In genomic region chr1:40848530-40849189, GRCh38 we compare ENCODE assay signal across 8 cellular contexts. TPM values are rescaled to one million over a fixed set of nuclear protein-coding genes. Genes with fewer than 3 reads are reported as not detected.
A peak's percentile ranks its signal among the peaks of the same experiment; 100 is the strongest.
DNase-seq lines count a peak whose midpoint lies in the region; ATAC-seq and TF ChIP-seq lines count a peak whose summit lies in the region.

No MANE protein-coding gene starts in this region.

- TF ChIP-seq EP300 in ovary (IDR thresholded peaks at IDR 0.05), result no peak

- CTCF ChIA-PET in activated CD8-positive, alpha-beta T cell treated with anti-CD3 and anti-CD28 coated beads for 36 hours (lab: Charles Lee), result interaction anchor here (1.0 to 5.9 kb wide), 15 partner anchors 12 to 236 kb away, joined by 3 to 169 read pairs (median 5); partner anchors contain the start of gene CITED4
- CTCF ChIA-PET in activated CD8-positive, alpha-beta T cell treated with anti-CD3 and anti-CD28 coated beads, Interleukin-2, amount 10 ng/mL, durations not matched to agents 7 days and 5 days (lab: Charles Lee), result interaction anchor here (1.1 to 9.4 kb wide), 16 partner anchors 9 to 238 kb away, joined by 3 to 273 read pairs (median 6); partner anchors contain the start of genes CITED4 and NFYC

- no peaks in the 10 kb centered on the region for H3K27me3 ChIP-seq in ovary

- H3K9me3 ChIP-seq in ovary, result no peaks in the 10 kb centered on the region

- peak; percentile 19 for TF ChIP-seq CTCF in activated CD8-positive, alpha-beta T cell treated with anti-CD3 and anti-CD28 coated beads for 36 hours (IDR thresholded peaks at IDR 0.05)
- TF ChIP-seq CTCF in fibroblast of villous mesenchyme (IDR thresholded peaks at IDR 0.05; ENCODE audit: insufficient read depth, low read depth, low read length) (peak; percentile 98), ovary (IDR thresholded peaks at IDR 0.05) (peak; percentile 45 to 73 (median 61))

- no peak overlapping the region for H3K4me3 Mint-ChIP-seq in activated CD8-positive, alpha-beta T cell treated with anti-CD3 and anti-CD28 coated beads for 36 hours
- H3K4me3 Mint-ChIP-seq in activated CD8-positive, alpha-beta T cell treated with anti-CD3 and anti-CD28 coated beads, Interleukin-2, amount 10 ng/mL, durations not matched to agents 7 days and 5 days, result no peak overlapping the region

- no peaks in the 10 kb centered on the region for H3K27me3 Mint-ChIP-seq in activated CD8-positive, alpha-beta T cell treated with anti-CD3 and anti-CD28 coated beads for 36 hours
- peaks cover 4% of the 10 kb centered on the region for H3K27me3 Mint-ChIP-seq in activated CD8-positive, alpha-beta T cell treated with anti-CD3 and anti-CD28 coated beads, Interleukin-2, amount 10 ng/mL, durations not matched to agents 7 days and 5 days (ENCODE audit: low read depth)

- POLR2A ChIA-PET in activated CD8-positive, alpha-beta T cell treated with anti-CD3 and anti-CD28 coated beads for 36 hours (lab: Charles Lee), result no interaction called here
- POLR2A ChIA-PET in activated CD8-positive, alpha-beta T cell treated with anti-CD3 and anti-CD28 coated beads, Interleukin-2, amount 10 ng/mL, durations not matched to agents 7 days and 5 days (lab: Charles Lee), result interaction anchor here (1.1 to 1.6 kb wide), 2 partner anchors 68 to 157 kb away, joined by 5 to 7 read pairs; partner anchors contain the start of gene NFYC

- TF ChIP-seq POLR2A in ovary (IDR thresholded peaks at IDR 0.05), result no peak

- H3K4me3 ChIP-seq in fibroblast of villous mesenchyme (ENCODE audit: low read depth, low read length), result no peak overlapping the region
- no peak overlapping the region for H3K4me3 ChIP-seq in ovary

- intact Hi-C loops in activated CD8-positive, alpha-beta T cell treated with anti-CD3 and anti-CD28 coated beads for 36 hours (cut with micrococcal nuclease), result loop anchor here (5.0 kb wide), 1 partner anchor 236 kb away; no protein-coding TSS in a partner anchor
- intact Hi-C loops in ovary (cut with DNase I), result loop anchor here in 3 of 4 donors (2.0 to 10.0 kb wide), 5 partner anchors 64 to 254 kb away; partner anchors contain the start of gene KCNQ4 (in 1 of the 3)

- ATAC-seq in activated CD8-positive, alpha-beta T cell treated with anti-CD3 and anti-CD28 coated beads for 36 hours, result no peak
- no peak for ATAC-seq in activated CD8-positive, alpha-beta T cell treated with anti-CD3 and anti-CD28 coated beads, Interleukin-2, amount 10 ng/mL, durations not matched to agents 7 days and 5 days

- WGBS in ovary, 3 donors, result 44 to 47% (median 46%) methylated on average over 6 of the region's 6 CpGs

- peak; percentile 15 for DNase-seq in activated CD8-positive, alpha-beta T cell treated with anti-CD3 and anti-CD28 coated beads for 36 hours
- DNase-seq in activated CD8-positive, alpha-beta T cell treated with anti-CD3 and anti-CD28 coated beads, Interleukin-2, amount 10 ng/mL, durations not matched to agents 7 days and 5 days, result no peak
- DNase-seq in NCI-H1417 (lab: John Stamatoyannopoulos, UW) (peak; percentile 52 to 81 (median 61)), SW480 (ENCODE audit: low spot score) (peak; percentile 75), fibroblast of villous mesenchyme (ENCODE audit: low read depth) (peak; percentile 73), ovary (peak; percentile 48 to 67 (median 63)), GM19240 (ENCODE audit: insufficient read length, low spot score) (no peak), GM19238 (ENCODE audit: insufficient read length, low spot score) (no peak)

- no peak overlapping the region for H3K27ac ChIP-seq in ovary

- no peaks in the 10 kb centered on the region for H3K36me3 Mint-ChIP-seq in activated CD8-positive, alpha-beta T cell treated with anti-CD3 and anti-CD28 coated beads for 36 hours (ENCODE audit: low read depth)
- peaks cover 2% of the 10 kb centered on the region for H3K36me3 Mint-ChIP-seq in activated CD8-positive, alpha-beta T cell treated with anti-CD3 and anti-CD28 coated beads, Interleukin-2, amount 10 ng/mL, durations not matched to agents 7 days and 5 days (ENCODE audit: low read depth)

- no peak overlapping the region for H3K27ac Mint-ChIP-seq in activated CD8-positive, alpha-beta T cell treated with anti-CD3 and anti-CD28 coated beads for 36 hours
- no peak overlapping the region for H3K27ac Mint-ChIP-seq in activated CD8-positive, alpha-beta T cell treated with anti-CD3 and anti-CD28 coated beads, Interleukin-2, amount 10 ng/mL, durations not matched to agents 7 days and 5 days

- H3K4me1 Mint-ChIP-seq in activated CD8-positive, alpha-beta T cell treated with anti-CD3 and anti-CD28 coated beads for 36 hours (ENCODE audit: low read depth), result peaks cover 16% of the 10 kb centered on the region
- peaks cover 35% of the 10 kb centered on the region for H3K4me1 Mint-ChIP-seq in activated CD8-positive, alpha-beta T cell treated with anti-CD3 and anti-CD28 coated beads, Interleukin-2, amount 10 ng/mL, durations not matched to agents 7 days and 5 days (ENCODE audit: low read depth)

- no peaks in the 10 kb centered on the region for H3K9me3 Mint-ChIP-seq in activated CD8-positive, alpha-beta T cell treated with anti-CD3 and anti-CD28 coated beads for 36 hours
- no peaks in the 10 kb centered on the region for H3K9me3 Mint-ChIP-seq in activated CD8-positive, alpha-beta T cell treated with anti-CD3 and anti-CD28 coated beads, Interleukin-2, amount 10 ng/mL, durations not matched to agents 7 days and 5 days (ENCODE audit: insufficient read depth)

- H3K4me1 ChIP-seq in ovary (ENCODE audit: insufficient read depth), result no peaks in the 10 kb centered on the region

- H3K36me3 ChIP-seq in ovary, result no peaks in the 10 kb centered on the region

RNA-seq across cellular contexts. Expression of gene CITED4, which starts 13.5 kb away (rescaled TPM):
- 1 to 10 TPM; 6.7 to 7.4 TPM for total RNA-seq in activated CD8-positive, alpha-beta T cell treated with anti-CD3 and anti-CD28 coated beads for 36 hours
- 1 to 10 TPM; 9.1 to 10.0 TPM for total RNA-seq in activated CD8-positive, alpha-beta T cell treated with anti-CD3 and anti-CD28 coated beads, Interleukin-2, amount 10 ng/mL, durations not matched to agents 7 days and 5 days
- total RNA-seq in fibroblast of villous mesenchyme (1.7 and 5.2 TPM in 2 replicates), ovary (100 to 1,000 TPM in 1 of 7 donors, 10 to 100 TPM in 6; 16.4 to 149 (median 24.3) TPM)
- 1 to 10 TPM in 1 of 2 donors, under 1 TPM in 1; 0.75 to 5.2 TPM for polyA plus RNA-seq in ovary

Comparison
In these comparisons a context has a peak if more than half of its experiments do, and no peak if none do; other contexts are left out.
1. DNase-seq: peak in activated CD8-positive, alpha-beta T cell treated with anti-CD3 and anti-CD28 coated beads for 36 hours (single experiment), NCI-H1417 (3 of 3), SW480 (single experiment), fibroblast of villous mesenchyme (single experiment) and ovary (5 of 5); none in activated CD8-positive, alpha-beta T cell treated with anti-CD3 and anti-CD28 coated beads, Interleukin-2, amount 10 ng/mL, durations not matched to agents 7 days and 5 days (single experiment), GM19240 (single experiment) and GM19238 (single experiment).
2. CTCF ChIP-seq: peak in every context shown above with its lines; median percentile 98 in fibroblast of villous mesenchyme; 61 in ovary; 19 in activated CD8-positive, alpha-beta T cell treated with anti-CD3 and anti-CD28 coated beads for 36 hours.